ENCODE assay signal across 10 cellular contexts in genomic region chr10:85642421-85643170, GRCh38.
DNase-seq lines count a peak whose midpoint lies in the region; FAIRE-seq and TF ChIP-seq lines count a peak whose summit lies in the region.
"Had no signal": no experiment of that assay in that cellular context is flagged by ENCODE, and none has a peak within 500 bp of the region (broad histone marks: within the 10 kb centered on the region; RNA-seq: fewer than 3 reads in every experiment).

No MANE protein-coding gene starts in this region.

- 19% methylated on average over 4 of the region's 4 CpGs for WGBS in hepatocyte (ENCODE audit: low lambda C conversion rate, missing lambda C conversion rate)
- 19 to 31% methylated on average over 3 to 4 of the region's 4 CpGs for WGBS in transverse colon (ENCODE audit: low coverage in 1 of 2), 2 donors

- H3K36me3 ChIP-seq in hepatocyte (replicated peaks; ENCODE audit: insufficient read depth, low read depth) (no peaks in the 10 kb centered on the region), transverse colon (no peaks in the 10 kb centered on the region)
- H3K36me3 ChIP-seq: neutrophil had no signal

- H3K4me1 ChIP-seq in hepatocyte (ENCODE audit: insufficient read depth) (peaks cover 21% of the 10 kb centered on the region), transverse colon (peaks cover 6 to 32% (median 28%) of the 10 kb centered on the region in 4 donors)

- no peaks in the 10 kb centered on the region for H3K9me3 ChIP-seq in hepatocyte (ENCODE audit: low read depth)
- no peaks in the 10 kb centered on the region for H3K9me3 ChIP-seq in transverse colon
- H3K9me3 ChIP-seq: neutrophil had no signal

- H3K9me2 ChIP-seq in hepatocyte (replicated peaks; ENCODE audit: insufficient read depth) = no peaks in the 10 kb centered on the region

- intact Hi-C loops in transverse colon (cut with DNase I; ENCODE audit: low total_unique reads) = no loop called here

- DNase-seq in NCI-H345 (lab: John Stamatoyannopoulos, UW) = peak; percentile 8
- DNase-seq in NCI-H345 treated with DMSO at 0.1 percent for 48 hours (lab: John Stamatoyannopoulos, UW; ENCODE audit: unreplicated experiment) = no peak
- peak; percentile 93 for DNase-seq in RCC 7860 (ENCODE audit: low spot score)
- DNase-seq in hepatocyte (ENCODE audit: low spot score) = peak; percentile 63
- DNase-seq in transverse colon = peak; percentile 37
- no peak for DNase-seq in germinal center (ENCODE audit: low spot score)
- no peak for DNase-seq in NAMALWA (ENCODE audit: low spot score)
- no peak for DNase-seq in activated CD8-positive, alpha-beta memory T cell treated with anti-CD3 and anti-CD28 coated beads, Interleukin-2, amount 50 U/mL, for 4 hours
- DNase-seq: activated T-cell treated with anti-CD3 and anti-CD28 coated beads, Interleukin-2, amount 50 U/mL, for 24 hours had no signal

- H3K27ac ChIP-seq in hepatocyte (peak overlapping the region; percentile 96), transverse colon (peak overlapping the region; percentile 42 to 83 (median 79))
- H3K27ac ChIP-seq: neutrophil had no signal

- peak; percentile 94 for FAIRE-seq in RCC 7860 (lab: Jason Lieb, UNC)

- H3K4me3 ChIP-seq in hepatocyte (no peak overlapping the region), transverse colon (no peak overlapping the region)

- TF ChIP-seq CTCF in hepatocyte (IDR thresholded peaks at IDR 0.05; ENCODE audit: poor library complexity) = no peak
- no peak for TF ChIP-seq CTCF in transverse colon (IDR thresholded peaks at IDR 0.05)

- H3K79me2 ChIP-seq in hepatocyte = no peaks in the 10 kb centered on the region

- no peak for TF ChIP-seq POLR2A in transverse colon (IDR thresholded peaks at IDR 0.05)

- H4K20me1 ChIP-seq in hepatocyte (ENCODE audit: insufficient read depth, poor library complexity, severe bottlenecking) = no peaks in the 10 kb centered on the region

- peak overlapping the region; percentile 12 for H3K4me2 ChIP-seq in hepatocyte

- in situ Hi-C loops in transverse colon (cut with MboI; ENCODE audit: low pct_ligation_motif_present in 1 of 4, low pct_unique_long_range_greater_than_20kb in 1 of 4, low sequenced_read_pairs in 3 of 4) = no loop called here

- TF ChIP-seq EP300 in transverse colon (IDR thresholded peaks at IDR 0.05; ENCODE audit: low read depth) = no peak

- H3K27me3 ChIP-seq in hepatocyte = no peaks in the 10 kb centered on the region
- no peaks in the 10 kb centered on the region for H3K27me3 ChIP-seq in transverse colon
- H3K27me3 ChIP-seq: neutrophil had no signal

- H2AFZ ChIP-seq in hepatocyte = no peak overlapping the region

Comparison
In these comparisons a context has a peak if more than half of its experiments do, and no peak if none do; other contexts are left out.
1. DNase-seq: peak in NCI-H345 (single experiment), RCC 7860 (single experiment), hepatocyte (single experiment) and transverse colon (single experiment); none in NCI-H345 treated with DMSO at 0.1 percent for 48 hours (single experiment), germinal center (single experiment), NAMALWA (single experiment) and activated CD8-positive, alpha-beta memory T cell treated with anti-CD3 and anti-CD28 coated beads, Interleukin-2, amount 50 U/mL, for 4 hours (single experiment).